ENCODE assay signal across 13 cellular contexts in the genomic region with DNA sequence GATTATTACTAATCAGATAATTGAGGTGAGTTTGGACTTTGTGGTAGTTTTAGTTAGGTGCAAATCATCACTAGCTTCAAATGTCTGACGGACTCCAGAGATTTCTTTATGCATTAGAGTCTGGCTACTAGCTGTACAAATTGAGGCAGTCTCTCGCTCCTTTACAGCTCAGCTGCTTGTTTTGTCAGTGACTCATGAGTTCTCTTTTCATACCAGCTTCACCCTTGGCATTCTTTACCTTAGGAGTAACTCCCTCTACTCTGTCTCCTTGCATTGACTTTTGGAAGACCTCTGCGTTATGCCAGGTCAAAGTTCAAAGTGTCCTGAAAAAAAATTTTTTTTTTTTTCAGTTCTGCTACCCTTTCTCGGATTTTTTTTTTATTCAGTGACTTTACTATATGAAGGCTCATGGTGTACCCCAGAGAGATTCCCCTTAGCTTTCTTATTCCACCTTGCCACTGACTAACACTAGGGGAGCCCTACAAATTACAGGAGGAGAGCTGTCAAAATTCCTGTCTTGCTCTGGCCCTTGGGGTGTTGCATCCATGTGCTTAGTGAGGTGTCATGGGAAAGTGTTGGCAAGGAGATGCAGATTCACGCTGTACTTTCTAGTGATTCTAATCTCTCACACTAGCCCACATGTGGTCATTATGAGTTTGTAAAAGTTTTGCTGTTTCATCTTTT.
A peak's percentile ranks its signal among the peaks of the same experiment; 100 is the strongest.
DNase-seq lines count a peak whose midpoint lies in the region; ATAC-seq, FAIRE-seq and TF ChIP-seq lines count a peak whose summit lies in the region.
"Had no signal": no experiment of that assay in that cellular context is flagged by ENCODE, and none has a peak within 500 bp of the region (broad histone marks: within the 10 kb centered on the region; RNA-seq: fewer than 3 reads in every experiment).

No MANE protein-coding gene starts in this region.

- H3K79me2 ChIP-seq in osteoblast (ENCODE audit: insufficient read depth, low read length), result no peaks in the 10 kb centered on the region

- no peak for ATAC-seq in HG02938 (IDR thresholded peaks at IDR 0.05; ENCODE audit: unreplicated experiment)
- no peak for ATAC-seq in GM18867 (IDR thresholded peaks at IDR 0.05; ENCODE audit: unreplicated experiment)
- no peak for ATAC-seq in HG03196 (IDR thresholded peaks at IDR 0.05; ENCODE audit: unreplicated experiment)

- H2AFZ ChIP-seq in osteoblast (ENCODE audit: low read length), result no peak overlapping the region

- no peaks in the 10 kb centered on the region for H3K9me3 ChIP-seq in osteoblast (ENCODE audit: low read depth, low read length)
- H3K9me3 ChIP-seq: transverse colon had no signal

- TF ChIP-seq CTCF in osteoblast (IDR thresholded peaks at IDR 0.05; ENCODE audit: extremely low read depth, low read depth, low read length), result no peak

- no peak overlapping the region for H3K4me2 ChIP-seq in osteoblast (ENCODE audit: insufficient read depth, low read length)

- H3K27ac ChIP-seq in osteoblast (ENCODE audit: low read depth, low read length), result no peak overlapping the region
- H3K27ac ChIP-seq: transverse colon had no signal

- peak; percentile 98 for FAIRE-seq in H54 (lab: Jason Lieb, UNC)
- FAIRE-seq: D721Med had no signal

- H3K4me1 ChIP-seq in osteoblast (ENCODE audit: insufficient read depth, low read length), result no peaks in the 10 kb centered on the region
- H3K4me1 ChIP-seq: transverse colon had no signal

- H4K20me1 ChIP-seq in osteoblast (ENCODE audit: insufficient read depth, low read length), result no peaks in the 10 kb centered on the region

- H3K36me3 ChIP-seq in osteoblast (ENCODE audit: insufficient read depth, low read length), result no peaks in the 10 kb centered on the region
- H3K36me3 ChIP-seq: transverse colon had no signal

- H3K4me3 ChIP-seq in osteoblast (ENCODE audit: insufficient read depth, low read length), result no peak overlapping the region
- H3K4me3 ChIP-seq: transverse colon had no signal

- no peak for TF ChIP-seq POLR2A in H54 (IDR thresholded peaks at IDR 0.05; ENCODE audit: low read depth, low read length)

- DNase-seq in H54 (ENCODE audit: insufficient read length, low spot score) (peak; percentile 23), amniotic stem cell (lab: John Stamatoyannopoulos, UW) (peak; percentile 28), fibroblast of peridontal ligament (ENCODE audit: extremely low read depth) (peak; percentile 19), osteoblast (ENCODE audit: insufficient read length, low spot score, missing footprints) (peak; percentile 19), RPMI8226 (no peak)
- DNase-seq: activated naive CD4-positive, alpha-beta T cell treated with anti-CD3 and anti-CD28 coated beads, Interleukin-2, amount 50 U/mL, for 16 hours; cerebellar nuclear complex; nucleus accumbens; transverse colon had no signal

- no peaks in the 10 kb centered on the region for H3K27me3 ChIP-seq in osteoblast (ENCODE audit: insufficient read depth, low read length)
- H3K27me3 ChIP-seq: transverse colon had no signal
